ENCODE assay signal across 18 cellular contexts in genomic region chr4:181319629-181320028, GRCh38.
"Had no signal": no experiment of that assay in that cellular context is flagged by ENCODE, and none has a peak within 500 bp of the region (broad histone marks: within the 10 kb centered on the region; RNA-seq: fewer than 3 reads in every experiment).

No MANE protein-coding gene starts in this region.

- H3K27ac ChIP-seq: cardiac muscle cell, esophagus squamous epithelium, thyroid gland had no signal

- FAIRE-seq: TTC549 had no signal

- H3K36me3 ChIP-seq: cardiac muscle cell, esophagus squamous epithelium, thyroid gland had no signal

- H3K9me3 ChIP-seq: esophagus squamous epithelium, thyroid gland had no signal

- DNase-seq: activated CD4-positive, alpha-beta memory T cell treated with anti-CD3 and anti-CD28 coated beads, Interleukin-2, amount 10 ng/mL, durations not matched to agents 7 days and 5 days; activated CD4-positive, alpha-beta T cell treated with anti-CD3 and anti-CD28 coated beads for 4 hours; activated CD8-positive, alpha-beta memory T cell treated with anti-CD3 and anti-CD28 coated beads, Interleukin-2, amount 10 ng/mL, durations not matched to agents 7 days and 5 days; activated naive CD8-positive, alpha-beta T cell treated with anti-CD3 and anti-CD28 coated beads for 36 hours; amniotic stem cell; effector memory CD8-positive, alpha-beta T cell; esophagus squamous epithelium; left colon; mammary epithelial cell; midbrain; nephron progenitor cell; occipital lobe; posterior cingulate gyrus; retina; stimulated activated naive CD4-positive, alpha-beta T cell treated with Interleukin-2 at 50 U/mL for 16 hours; thyroid gland had no signal

- H3K4me3 ChIP-seq: cardiac muscle cell, esophagus squamous epithelium, thyroid gland had no signal

- ATAC-seq: activated CD8-positive, alpha-beta memory T cell treated with anti-CD3 and anti-CD28 coated beads, Interleukin-2, amount 10 ng/mL, durations not matched to agents 7 days and 5 days; effector memory CD8-positive, alpha-beta T cell; left colon had no signal

- H3K27me3 ChIP-seq: cardiac muscle cell, esophagus squamous epithelium, thyroid gland had no signal

- H3K4me1 ChIP-seq: esophagus squamous epithelium, thyroid gland had no signal
